Comparison of ENCODE assay signal across 11 cellular contexts in genomic region chr1:168121314-168122029, GRCh38. TPM values are rescaled to one million over a fixed set of nuclear protein-coding genes. Genes with fewer than 3 reads are reported as not detected.
DNase-seq lines count a peak whose midpoint lies in the region; ATAC-seq, FAIRE-seq and TF ChIP-seq lines count a peak whose summit lies in the region.
"Had no signal": no experiment of that assay in that cellular context is flagged by ENCODE, and none has a peak within 500 bp of the region (broad histone marks: within the 10 kb centered on the region; RNA-seq: fewer than 3 reads in every experiment).

No MANE protein-coding gene starts in this region.

- BruUV-seq in HepG2 (replicated peaks; lab: Mats Ljungman, UMichigan), result no TSS peak

- CTCF ChIA-PET in HepG2 (lab: Yijun Ruan, JAX; ENCODE audit: low intra/inter-chr PET ratio, low total read pairs), result no interaction called here

- H3K36me3 ChIP-seq in liver (ENCODE audit: control insufficient read depth in 4 of 4, insufficient read depth in 3 of 4, low read depth in 1 of 4, low read length in 3 of 4) (no peaks in the 10 kb centered on the region), HepG2 (replicated peaks in 1 of 2; ENCODE audit: control insufficient read depth in 1 of 2, insufficient read depth in 2 of 2, low read length in 2 of 2) (no peaks in the 10 kb centered on the region), gastroesophageal sphincter (peaks cover 0 to 17% of the 10 kb centered on the region in 2 donors), osteoblast (ENCODE audit: insufficient read depth, low read length) (no peaks in the 10 kb centered on the region)

- H3K27me3 Mint-ChIP-seq in stimulated activated naive CD8-positive, alpha-beta T cell treated with anti-CD3 and anti-CD28 coated beads, Interleukin-15, amount 100 ng/mL, for 72 hours, result peaks cover 41% of the 10 kb centered on the region

- in situ Hi-C loops in HepG2 (cut with HindIII; ENCODE audit: extremely low pct_ligation_motif_present, low pct_unique_long_range_greater_than_20kb), result no loop called here

- TF ChIP-seq CTCF in liver (IDR thresholded peaks at IDR 0.05; ENCODE audit: low read depth, low read length, missing input control) (no peak), HepG2 (CRISPR knock-in tag; IDR thresholded peaks at IDR 0.05) (no peak), gastroesophageal sphincter (IDR thresholded peaks at IDR 0.05) (no peak), osteoblast (IDR thresholded peaks at IDR 0.05; ENCODE audit: extremely low read depth, low read depth, low read length) (no peak), D721Med (IDR thresholded peaks at IDR 0.05; ENCODE audit: insufficient read depth, missing control alignments) (no peak)

- POLR2A ChIA-PET in HepG2 (lab: Yijun Ruan, JAX), result no interaction called here

- peaks cover 0 to 9% of the 10 kb centered on the region in 2 donors for H3K9me3 Mint-ChIP-seq in stimulated activated naive CD8-positive, alpha-beta T cell treated with anti-CD3 and anti-CD28 coated beads, Interleukin-15, amount 100 ng/mL, for 72 hours
- H3K9me3 Mint-ChIP-seq: activated CD4-positive, alpha-beta T cell treated with anti-CD3 and anti-CD28 coated beads, Interleukin-2, amount 10 ng/mL, durations not matched to agents 24 days and 14 days; stimulated activated naive CD8-positive, alpha-beta T cell treated with anti-CD3 and anti-CD28 coated beads, Interleukin-15, Interleukin-2, amounts not matched to agents 100 ng/mL and 50 ng/mL, for 24 hours had no signal

- H3K27ac Mint-ChIP-seq in stimulated activated naive CD8-positive, alpha-beta T cell treated with anti-CD3 and anti-CD28 coated beads, Interleukin-15, amount 100 ng/mL, for 72 hours, result no peak overlapping the region
- H3K27ac Mint-ChIP-seq: activated CD4-positive, alpha-beta T cell treated with anti-CD3 and anti-CD28 coated beads, Interleukin-2, amount 10 ng/mL, durations not matched to agents 24 days and 14 days; stimulated activated naive CD8-positive, alpha-beta T cell treated with anti-CD3 and anti-CD28 coated beads, Interleukin-15, Interleukin-2, amounts not matched to agents 100 ng/mL and 50 ng/mL, for 24 hours had no signal

- H3K9ac ChIP-seq in liver (ENCODE audit: low read depth in 1 of 2, low read length in 2 of 2) (no peak overlapping the region), HepG2 (ENCODE audit: insufficient read depth, low read depth, low read length) (no peak overlapping the region)

- TF ChIP-seq POLR2A in HepG2 (IDR thresholded peaks at IDR 0.05; ENCODE audit: insufficient read depth in 1 of 2, low read depth in 2 of 2, low read length in 2 of 2) (no peak), gastroesophageal sphincter (IDR thresholded peaks at IDR 0.05) (no peak)

- H3K4me2 ChIP-seq in HepG2 (ENCODE audit: low read depth, low read length) (no peak overlapping the region), osteoblast (ENCODE audit: insufficient read depth, low read length) (peak overlapping the region; percentile 57)

- H3K79me2 ChIP-seq in HepG2 (ENCODE audit: insufficient read depth, low read length) (no peaks in the 10 kb centered on the region), osteoblast (ENCODE audit: insufficient read depth, low read length) (peaks cover 3% of the 10 kb centered on the region)

- H3K4me3 ChIP-seq in liver (ENCODE audit: low read depth in 1 of 3, low read length in 3 of 3), result no peak overlapping the region
- H3K4me3 ChIP-seq in HepG2 (replicated peaks in 1 of 3; ENCODE audit: insufficient read depth in 1 of 3, low read depth in 2 of 3, low read length in 3 of 3), result no peak overlapping the region
- no peak overlapping the region for H3K4me3 ChIP-seq in gastroesophageal sphincter
- no peak overlapping the region for H3K4me3 ChIP-seq in osteoblast (ENCODE audit: insufficient read depth, low read length)

- ATAC-seq in HepG2 (no peak), gastroesophageal sphincter (peak; percentile 90)
- no peak for ATAC-seq in stimulated activated naive CD8-positive, alpha-beta T cell treated with anti-CD3 and anti-CD28 coated beads, Interleukin-15, amount 100 ng/mL, for 72 hours

- H3K4me3 Mint-ChIP-seq in stimulated activated naive CD8-positive, alpha-beta T cell treated with anti-CD3 and anti-CD28 coated beads, Interleukin-15, amount 100 ng/mL, for 72 hours, result no peak overlapping the region
- H3K4me3 Mint-ChIP-seq: activated CD4-positive, alpha-beta T cell treated with anti-CD3 and anti-CD28 coated beads, Interleukin-2, amount 10 ng/mL, durations not matched to agents 24 days and 14 days; stimulated activated naive CD8-positive, alpha-beta T cell treated with anti-CD3 and anti-CD28 coated beads, Interleukin-15, Interleukin-2, amounts not matched to agents 100 ng/mL and 50 ng/mL, for 24 hours had no signal

- H3K9me3 ChIP-seq in liver (ENCODE audit: control insufficient read depth in 4 of 4, low read length in 3 of 4) (no peaks in the 10 kb centered on the region), HepG2 (ENCODE audit: low read length) (no peaks in the 10 kb centered on the region), gastroesophageal sphincter (no peaks in the 10 kb centered on the region), osteoblast (ENCODE audit: low read depth, low read length) (no peaks in the 10 kb centered on the region)

- TF ChIP-seq EP300 in HepG2 (IDR thresholded peaks at IDR 0.05; ENCODE audit: low read depth in 2 of 2, low read length in 2 of 2) (no peak), HepG2 (CRISPR knock-in tag; IDR thresholded peaks at IDR 0.05; ENCODE audit: borderline replicate concordance) (no peak), gastroesophageal sphincter (IDR thresholded peaks at IDR 0.05) (no peak)

- no peak for DNase-seq in HepG2 (ENCODE audit: low spot score)
- peak; percentile 96 for DNase-seq in osteoblast (ENCODE audit: insufficient read length, low spot score, missing footprints)
- DNase-seq in DMS153 (lab: John Stamatoyannopoulos, UW), result no peak
- no peak for DNase-seq in D721Med (ENCODE audit: insufficient read length, low spot score)
- no peak for DNase-seq in stimulated activated naive CD8-positive, alpha-beta T cell treated with anti-CD3 and anti-CD28 coated beads, Interleukin-15, amount 100 ng/mL, for 72 hours
- DNase-seq in activated effector memory CD4-positive, alpha-beta T cell treated with anti-CD3 and anti-CD28 coated beads, Interleukin-2, amount 50 U/mL, for 16 hours, result no peak
- DNase-seq: activated CD4-positive, alpha-beta T cell treated with anti-CD3 and anti-CD28 coated beads, Interleukin-2, amount 10 ng/mL, durations not matched to agents 24 days and 14 days had no signal

- WGBS in liver, result 81% methylated on average over 8 of the region's 8 CpGs
- 62% methylated on average over 5 of the region's 8 CpGs for WGBS in HepG2 (ENCODE audit: low lambda C conversion rate)
- 25 to 60% methylated on average over 1 to 2 of the region's 8 CpGs for WGBS in gastroesophageal sphincter (ENCODE audit: low coverage in 1 of 2), 2 donors

- FAIRE-seq in HepG2 (lab: Jason Lieb, UNC) (no peak), D721Med (lab: Jason Lieb, UNC) (no peak)
- FAIRE-seq: A204.1 had no signal

- H2AFZ ChIP-seq in HepG2 (ENCODE audit: low read length), result no peak overlapping the region
- no peak overlapping the region for H2AFZ ChIP-seq in osteoblast (ENCODE audit: low read length)

- H3K27ac ChIP-seq in liver (ENCODE audit: low read depth in 1 of 2, low read length in 2 of 2) (no peak overlapping the region), HepG2 (ENCODE audit: extremely low read length, insufficient read depth, low read length) (no peak overlapping the region), gastroesophageal sphincter (peak overlapping the region; percentile 62 to 78 (median 68)), osteoblast (ENCODE audit: low read depth, low read length) (peak overlapping the region; percentile 70)

- H3K4me1 Mint-ChIP-seq in stimulated activated naive CD8-positive, alpha-beta T cell treated with anti-CD3 and anti-CD28 coated beads, Interleukin-15, amount 100 ng/mL, for 72 hours, result no peaks in the 10 kb centered on the region
- H3K4me1 Mint-ChIP-seq: activated CD4-positive, alpha-beta T cell treated with anti-CD3 and anti-CD28 coated beads, Interleukin-2, amount 10 ng/mL, durations not matched to agents 24 days and 14 days had no signal

- TF ChIP-seq RAD21 in liver (IDR thresholded peaks at IDR 0.05), result no peak
- TF ChIP-seq RAD21 in HepG2 (CRISPR knock-in tag; IDR thresholded peaks at IDR 0.05), result no peak

- H3K4me1 ChIP-seq in liver (ENCODE audit: control insufficient read depth in 4 of 4, insufficient read depth in 4 of 4, low read length in 3 of 4) (no peaks in the 10 kb centered on the region), HepG2 (ENCODE audit: insufficient read depth, low read length) (no peaks in the 10 kb centered on the region), gastroesophageal sphincter (peaks cover 6 to 24% (median 11%) of the 10 kb centered on the region in 3 donors), osteoblast (ENCODE audit: insufficient read depth, low read length) (peaks cover 13% of the 10 kb centered on the region)

- no peaks in the 10 kb centered on the region for H4K20me1 ChIP-seq in HepG2 (ENCODE audit: insufficient read depth, low read length)
- peaks cover 5% of the 10 kb centered on the region for H4K20me1 ChIP-seq in osteoblast (ENCODE audit: insufficient read depth, low read length)

- H3K27me3 ChIP-seq in liver (ENCODE audit: control insufficient read depth in 4 of 4, insufficient read depth in 4 of 4, low read length in 3 of 4) (no peaks in the 10 kb centered on the region), HepG2 (ENCODE audit: control insufficient read depth in 1 of 2, insufficient read depth in 2 of 2, low read length in 2 of 2) (peaks cover 0 to 5% of the 10 kb centered on the region in 2 experiments; a peak in 1 of 5 replicates), gastroesophageal sphincter (no peaks in the 10 kb centered on the region), osteoblast (ENCODE audit: insufficient read depth, low read length) (no peaks in the 10 kb centered on the region)

- intact Hi-C loops in HepG2 (cut with micrococcal nuclease; ENCODE audit: unreplicated experiment), result no loop called here

RNA-seq across cellular contexts. Expression of gene GPR161, which starts 15.3 kb away (rescaled TPM):
- total RNA-seq in liver (1 to 10 TPM; 1.0 to 1.1 TPM), HepG2 (2016; rRNA removed; fragmentation: Illumina TruSeq; extraction: Trizol) (0.08 and 0.35 TPM in 2 replicates), gastroesophageal sphincter (10 to 100 TPM; 17.4 to 36.9 (median 20.1) TPM), osteoblast (13.8 TPM in 2 replicates)
- polyA plus RNA-seq in liver (under 1 TPM; 0.33 to 0.46 TPM), HepG2 (2011; rRNA removed) (0.13 TPM in 2 replicates)
- total RNA-seq in HepG2 (2016; cell fraction: cytosol; rRNA removed; fragmentation: Illumina TruSeq; extraction: Trizol; ENCODE audit: low read depth), result 0.30 and 0.35 TPM in 2 replicates
- 0.09 and 0.15 TPM in 2 replicates for total RNA-seq in HepG2 (2016; cell fraction: insoluble cytoplasmic fraction; rRNA removed; fragmentation: Illumina TruSeq; extraction: Trizol)
- total RNA-seq in HepG2 (2016; cell fraction: membrane; rRNA removed; fragmentation: Illumina TruSeq; extraction: Trizol), result 0.22 and 0.28 TPM in 2 replicates
- 0.06 and 0.19 TPM in 2 replicates for total RNA-seq in HepG2 (2016; cell fraction: nucleus; rRNA removed; fragmentation: Illumina TruSeq; extraction: Trizol)
- polyA plus RNA-seq in HepG2 (2011; cell fraction: cytosol; rRNA removed), result 0.12 TPM in 2 replicates
- 0.08 and 0.23 TPM in 2 replicates for polyA plus RNA-seq in HepG2 (2011; cell fraction: nucleus; rRNA removed)
- polyA plus RNA-seq in HepG2 (2012), result 0.09 and 0.11 TPM in 2 replicates
- polyA plus RNA-seq in HepG2 (2016; cell fraction: cytosol; fragmentation: Illumina TruSeq; extraction: Trizol; ENCODE audit: low read depth), result 0.26 TPM in 2 replicates
- 0.08 and 0.23 TPM in 2 replicates for polyA plus RNA-seq in HepG2 (2016; cell fraction: insoluble cytoplasmic fraction; fragmentation: Illumina TruSeq; extraction: Trizol; ENCODE audit: low read depth)
- 0.13 and 0.23 TPM in 2 replicates for polyA plus RNA-seq in HepG2 (2016; cell fraction: membrane; fragmentation: Illumina TruSeq; extraction: Trizol; ENCODE audit: low read depth)
- 0.21 and 0.25 TPM in 2 replicates for polyA plus RNA-seq in HepG2 (2016; cell fraction: nucleus; fragmentation: Illumina TruSeq; extraction: Trizol; ENCODE audit: insufficient read depth, low read depth)
- 1.1 and 15.7 TPM in 2 replicates for polyA minus RNA-seq in HepG2 (2011; rRNA and poly(A)+ RNA removed; ENCODE audit: low replicate concordance)
- polyA minus RNA-seq in HepG2 (2011; cell fraction: cytosol; rRNA and poly(A)+ RNA removed), result 0.59 TPM in 1 of 2 replicates, not detected in the other
- 0.26 and 0.37 TPM in 2 replicates for polyA minus RNA-seq in HepG2 (2011; cell fraction: nucleus; rRNA and poly(A)+ RNA removed)

RNA-seq across cellular contexts. Expression of gene TIPRL, which starts 57.3 kb away (rescaled TPM):
- total RNA-seq in liver (10 to 100 TPM; 11.7 to 14.2 TPM), HepG2 (2016; rRNA removed; fragmentation: Illumina TruSeq; extraction: Trizol) (22.8 and 33.5 TPM in 2 replicates), gastroesophageal sphincter (10 to 100 TPM; 16.7 to 34.9 (median 23.5) TPM), osteoblast (30.6 and 30.8 TPM in 2 replicates)
- polyA plus RNA-seq in liver (10 to 100 TPM; 11.2 to 20.0 TPM), HepG2 (2011; rRNA removed) (7.6 and 10.1 TPM in 2 replicates)
- 8.4 and 10.9 TPM in 2 replicates for total RNA-seq in HepG2 (2016; cell fraction: cytosol; rRNA removed; fragmentation: Illumina TruSeq; extraction: Trizol; ENCODE audit: low read depth)
- 22.6 and 32.8 TPM in 2 replicates for total RNA-seq in HepG2 (2016; cell fraction: insoluble cytoplasmic fraction; rRNA removed; fragmentation: Illumina TruSeq; extraction: Trizol)
- 15.6 and 18.7 TPM in 2 replicates for total RNA-seq in HepG2 (2016; cell fraction: membrane; rRNA removed; fragmentation: Illumina TruSeq; extraction: Trizol)
- total RNA-seq in HepG2 (2016; cell fraction: nucleus; rRNA removed; fragmentation: Illumina TruSeq; extraction: Trizol), result 11.8 and 11.9 TPM in 2 replicates
- polyA plus RNA-seq in HepG2 (2011; cell fraction: cytosol; rRNA removed), result 4.1 and 7.6 TPM in 2 replicates
- polyA plus RNA-seq in HepG2 (2011; cell fraction: nucleus; rRNA removed), result 2.0 and 3.2 TPM in 2 replicates
- 11.9 and 13.6 TPM in 2 replicates for polyA plus RNA-seq in HepG2 (2012)
- 12.0 and 17.8 TPM in 2 replicates for polyA plus RNA-seq in HepG2 (2016; cell fraction: cytosol; fragmentation: Illumina TruSeq; extraction: Trizol; ENCODE audit: low read depth)
- 34.7 and 35.9 TPM in 2 replicates for polyA plus RNA-seq in HepG2 (2016; cell fraction: insoluble cytoplasmic fraction; fragmentation: Illumina TruSeq; extraction: Trizol; ENCODE audit: low read depth)
- 13.6 and 15.9 TPM in 2 replicates for polyA plus RNA-seq in HepG2 (2016; cell fraction: membrane; fragmentation: Illumina TruSeq; extraction: Trizol; ENCODE audit: low read depth)
- polyA plus RNA-seq in HepG2 (2016; cell fraction: nucleus; fragmentation: Illumina TruSeq; extraction: Trizol; ENCODE audit: insufficient read depth, low read depth), result 15.2 and 15.8 TPM in 2 replicates
- polyA minus RNA-seq in HepG2 (2011; rRNA and poly(A)+ RNA removed; ENCODE audit: low replicate concordance), result 3.1 and 9.5 TPM in 2 replicates
- 4.9 and 7.2 TPM in 2 replicates for polyA minus RNA-seq in HepG2 (2011; cell fraction: cytosol; rRNA and poly(A)+ RNA removed)
- polyA minus RNA-seq in HepG2 (2011; cell fraction: nucleus; rRNA and poly(A)+ RNA removed), result 3.9 and 6.2 TPM in 2 replicates

Comparison
In these comparisons a context has a peak if more than half of its experiments do, and no peak if none do; other contexts are left out.
1. H3K27ac ChIP-seq: peak in gastroesophageal sphincter (4 of 4) and osteoblast (single experiment); none in liver (0 of 2) and HepG2 (single experiment).